ENCODE assay signal across 17 cellular contexts in genomic region chr20:62241501-62241900, GRCh38. TPM values are rescaled to one million over a fixed set of nuclear protein-coding genes. Genes with fewer than 3 reads are reported as not detected.
DNase-seq lines count a peak whose midpoint lies in the region; ATAC-seq and TF ChIP-seq lines count a peak whose summit lies in the region.
"Had no signal": no experiment of that assay in that cellular context is flagged by ENCODE, and none has a peak within 500 bp of the region (broad histone marks: within the 10 kb centered on the region; RNA-seq: fewer than 3 reads in every experiment).

No MANE protein-coding gene starts in this region.

- no peaks in the 10 kb centered on the region for H3K9me3 Mint-ChIP-seq in CD8-positive, alpha-beta T cell

- H3K27me3 ChIP-seq in CD8-positive, alpha-beta T cell (ENCODE audit: insufficient read depth, low read length): no peaks in the 10 kb centered on the region
- H3K27me3 ChIP-seq in Loucy (ENCODE audit: insufficient read depth, low read length, poor library complexity, severe bottlenecking) (no peaks in the 10 kb centered on the region), duodenal mucosa (ENCODE audit: control insufficient read depth in 1 of 2, insufficient read depth in 2 of 2, low read length in 2 of 2) (no peaks in the 10 kb centered on the region), prostate gland (replicated peaks; ENCODE audit: insufficient read depth) (no peaks in the 10 kb centered on the region)
- H3K27me3 ChIP-seq: upper lobe of left lung had no signal

- WGBS in prostate gland: 56% methylated on average over 10 of the region's 10 CpGs

- H3K27me3 Mint-ChIP-seq in CD8-positive, alpha-beta T cell (ENCODE audit: low read depth): no peaks in the 10 kb centered on the region

- peak overlapping the region; percentile 29 for H3K4me3 Mint-ChIP-seq in CD8-positive, alpha-beta T cell

- intact Hi-C loops in CD8-positive, alpha-beta T cell (cut with DNase I, micrococcal nuclease): no loop called here
- intact Hi-C loops in prostate gland (cut with DNase I): no loop called here

- H3K36me3 Mint-ChIP-seq in CD8-positive, alpha-beta T cell: peaks cover 37% of the 10 kb centered on the region

- H3K27ac ChIP-seq in CD8-positive, alpha-beta T cell (ENCODE audit: low read depth, low read length): no peak overlapping the region
- H3K27ac ChIP-seq in duodenal mucosa (ENCODE audit: low read depth, low read length) (peak overlapping the region; percentile 54), prostate gland (peak overlapping the region in 1 of 2 donors; percentile 11)
- H3K27ac ChIP-seq: BLaER1 treated with 17β-estradiol and CSF1 and Interleukin-3, amounts not matched to agents 10 nM and 100 nM; SK-N-MC had no signal

- peaks cover 32% of the 10 kb centered on the region for H3K4me1 ChIP-seq in CD8-positive, alpha-beta T cell (ENCODE audit: insufficient read depth, low read length)
- H3K4me1 ChIP-seq in Loucy (ENCODE audit: insufficient read depth, low read length, poor library complexity, severe bottlenecking): peaks cover 70% of the 10 kb centered on the region
- H3K4me1 ChIP-seq in duodenal mucosa (ENCODE audit: control insufficient read depth in 1 of 2, insufficient read depth in 2 of 2, low read length in 2 of 2): peaks cover 55 to 65% of the 10 kb centered on the region in 2 donors
- H3K4me1 ChIP-seq in prostate gland (replicated peaks): peaks cover 5% of the 10 kb centered on the region

- DNase-seq in CD8-positive, alpha-beta T cell: no peak
- DNase-seq in prostate gland (ENCODE audit: low spot score) (peak; percentile 50), activated gamma-delta T cell treated with Interleukin-2 at 50 U/mL for 16 hours (no peak)
- DNase-seq: amygdala, cortex of kidney, NCI-H226 had no signal

- no peak overlapping the region for H3K4me3 ChIP-seq in CD8-positive, alpha-beta T cell (ENCODE audit: low read depth, low read length)
- H3K4me3 ChIP-seq in Loucy (ENCODE audit: low read length, poor library complexity, severe bottlenecking) (peak overlapping the region; percentile 30), duodenal mucosa (ENCODE audit: low read depth in 1 of 2, low read length in 2 of 2) (peak overlapping the region in 1 of 2 donors; percentile 9), prostate gland (no peak overlapping the region)
- H3K4me3 ChIP-seq: BLaER1 treated with 17β-estradiol and CSF1 and Interleukin-3, amounts not matched to agents 10 nM and 100 nM; lung; SK-N-MC; upper lobe of left lung had no signal

- peak overlapping the region; percentile 55 for H3K27ac Mint-ChIP-seq in CD8-positive, alpha-beta T cell

- no peak for TF ChIP-seq CTCF in CD8-positive, alpha-beta T cell (IDR thresholded peaks at IDR 0.05)
- TF ChIP-seq CTCF in Loucy (conservative IDR thresholded peaks at IDR 0.05; ENCODE audit: low read length) (no peak), prostate gland (IDR thresholded peaks at IDR 0.05) (no peak)

- H3F3A ChIP-seq in Loucy (ENCODE audit: low read depth): no peaks in the 10 kb centered on the region; the same call in 1 of the 2 replicates

- ATAC-seq in CD8-positive, alpha-beta T cell: no peak
- ATAC-seq in GM19328 (IDR thresholded peaks at IDR 0.05; ENCODE audit: unreplicated experiment) (no peak), SK-N-SH treated with all-trans-retinoic acid at 6 μM for 48 hours (no peak)

- peaks cover 72% of the 10 kb centered on the region for H4K20me1 ChIP-seq in Loucy (ENCODE audit: insufficient read depth, low read length, poor library complexity, severe bottlenecking)

- no peaks in the 10 kb centered on the region for H3K9me3 ChIP-seq in CD8-positive, alpha-beta T cell (ENCODE audit: low read length)
- H3K9me3 ChIP-seq in Loucy (ENCODE audit: insufficient read depth, low read depth, low read length) (no peaks in the 10 kb centered on the region), duodenal mucosa (ENCODE audit: control insufficient read depth in 1 of 2, low read length in 2 of 2) (no peaks in the 10 kb centered on the region), prostate gland (no peaks in the 10 kb centered on the region)
- H3K9me3 ChIP-seq: BLaER1 treated with 17β-estradiol and CSF1 and Interleukin-3, amounts not matched to agents 10 nM and 100 nM; upper lobe of left lung had no signal

- CTCF ChIA-PET in CD8-positive, alpha-beta T cell (lab: Charles Lee): no interaction called here

- H3K9me2 ChIP-seq in Loucy (replicated peaks; ENCODE audit: low read depth, low read length): no peaks in the 10 kb centered on the region

- no peak overlapping the region for H2AFZ ChIP-seq in Loucy (ENCODE audit: low read length)

- POLR2A ChIA-PET in CD8-positive, alpha-beta T cell (lab: Charles Lee): no interaction called here

- peaks cover 57% of the 10 kb centered on the region for H3K4me1 Mint-ChIP-seq in CD8-positive, alpha-beta T cell (ENCODE audit: low read depth)

- peak overlapping the region; percentile 96 for H3K4me2 ChIP-seq in Loucy (ENCODE audit: low read depth, low read length, poor library complexity, severe bottlenecking)

- peaks cover 79% of the 10 kb centered on the region for H3K79me2 ChIP-seq in Loucy (ENCODE audit: insufficient read depth, low read length)

- H3K36me3 ChIP-seq in CD8-positive, alpha-beta T cell (ENCODE audit: insufficient read depth, low read length): peaks cover 3% of the 10 kb centered on the region
- H3K36me3 ChIP-seq in Loucy (ENCODE audit: insufficient read depth, low read length): no peaks in the 10 kb centered on the region
- peaks cover 0 to 24% of the 10 kb centered on the region in 2 donors for H3K36me3 ChIP-seq in duodenal mucosa (ENCODE audit: control insufficient read depth in 1 of 2, insufficient read depth in 2 of 2, low read length in 2 of 2)
- no peaks in the 10 kb centered on the region for H3K36me3 ChIP-seq in prostate gland

- peak; percentile 20 for TF ChIP-seq POLR2A in prostate gland (IDR thresholded peaks at IDR 0.05)

- H3K9ac ChIP-seq in Loucy (ENCODE audit: low read depth, low read length, poor library complexity, severe bottlenecking) (no peak overlapping the region), duodenal mucosa (ENCODE audit: low read depth in 1 of 2, low read length in 2 of 2) (peak overlapping the region in 1 of 2 donors; percentile 39)

TF ChIP-seq in SK-N-SH treated with all-trans-retinoic acid at 6 μM for 48 hours, 23 proteins besides CTCF, POLR2A, EP300 and RAD21 (continues in another document):
- no peak for TF ChIP-seq PPARA (CRISPR knock-in tag; IDR thresholded peaks at IDR 0.05; ENCODE audit: borderline replicate concordance)
- no peak for TF ChIP-seq BACH2 (CRISPR knock-in tag; IDR thresholded peaks at IDR 0.05; ENCODE audit: borderline replicate concordance)
- TF ChIP-seq CSRNP3 (CRISPR knock-in tag; IDR thresholded peaks at IDR 0.05): no peak
- no peak for TF ChIP-seq CREB5 (CRISPR knock-in tag; IDR thresholded peaks at IDR 0.05; ENCODE audit: low read depth)
- TF ChIP-seq TSHZ2 (CRISPR knock-in tag; IDR thresholded peaks at IDR 0.05): no peak
- TF ChIP-seq ZC3H10 (CRISPR knock-in tag; IDR thresholded peaks at IDR 0.05): no peak
- TF ChIP-seq ZNF565 (CRISPR knock-in tag; conservative IDR thresholded peaks at IDR 0.05; ENCODE audit: low read depth): no peak
- TF ChIP-seq GLIS3 (CRISPR knock-in tag; IDR thresholded peaks at IDR 0.05): no peak

RNA-seq across cellular contexts. Expression of gene OSBPL2, which starts 3.2 kb away (rescaled TPM):
- 10 to 100 TPM; 63.6 to 64.2 TPM for total RNA-seq in CD8-positive, alpha-beta T cell
- 10 to 100 TPM; 33.5 to 50.6 TPM for total RNA-seq in prostate gland

RNA-seq across cellular contexts. Expression of gene HRH3, which starts 21.4 kb away (rescaled TPM):
- total RNA-seq in CD8-positive, alpha-beta T cell: not detected
- total RNA-seq in prostate gland: under 1 TPM; 0.18 to 0.51 TPM
- total RNA-seq: fibroblast of lung, HT-29, lung, osteoblast, upper lobe of left lung had no signal

RNA-seq across cellular contexts. Expression of gene MTG2, which starts 58.7 kb away (rescaled TPM):
- total RNA-seq in CD8-positive, alpha-beta T cell: 1 to 10 TPM; 7.7 to 8.8 TPM
- total RNA-seq in prostate gland: 10 to 100 TPM; 40.0 to 53.0 TPM

Comparison
In these comparisons a context has a peak if more than half of its experiments do, and no peak if none do; other contexts are left out.
1. RNA of gene MTG2, which starts 58.7 kb away (total RNA-seq): 40.0 to 53.0 TPM in prostate gland; 7.7 to 8.8 TPM in CD8-positive, alpha-beta T cell; every median in the first group is over 4 times any median in the second.